8 cellular contexts compared by ENCODE assay signal in genomic region chr4:1248262-1249147, GRCh38. TPM values are rescaled to one million over a fixed set of nuclear protein-coding genes. Genes with fewer than 3 reads are reported as not detected.
DNase-seq lines count a peak whose midpoint lies in the region; ATAC-seq lines count a peak whose summit lies in the region.

Gene CTBP1 (minus strand): TSS chr4:1249130. CDS start chr4:1241331, 7,799 bp downstream.

- peaks cover 22% of the 10 kb centered on the region for H3K9me3 ChIP-seq in NT2/D1 (ENCODE audit: insufficient read depth, low read length)

- H3K4me1 ChIP-seq in NT2/D1 (ENCODE audit: insufficient read depth, insufficient read length) = peaks cover 23% of the 10 kb centered on the region

- H3K9ac ChIP-seq in NT2/D1 (ENCODE audit: insufficient read length, low read depth) = peak within 1 kb of the TSS; percentile 99

- H3K27me3 ChIP-seq in NT2/D1 (ENCODE audit: insufficient read depth, insufficient read length) = no peaks in the 10 kb centered on the region

- DNase-seq in COLO829 (ENCODE audit: low spot score) = peak; percentile 92
- DNase-seq in HT-29 (ENCODE audit: low spot score) = peak; percentile 76
- DNase-seq in NT2/D1 (ENCODE audit: low read depth, low spot score) = peak; percentile 44
- DNase-seq in activated T-cell treated with anti-CD3 and anti-CD28 coated beads for 24 hours (ENCODE audit: low read depth) = peak; percentile 73
- peak; percentile 31 for DNase-seq in epithelial cell of prostate (ENCODE audit: low read depth, low spot score)
- DNase-seq in mucosa of gallbladder (ENCODE audit: low spot score) = peak; percentile 79
- DNase-seq in stimulated activated CD8-positive, alpha-beta memory T cell treated with anti-CD3 and anti-CD28 coated beads, Interleukin-4, amount 100 ng/mL, for 4 hours (ENCODE audit: low read depth in 2 of 2, low spot score in 1 of 2) = peak; percentile 40 to 62

- H3K27ac ChIP-seq in epithelial cell of prostate = peak within 1 kb of the TSS; percentile 89

- peaks cover 57% of the 10 kb centered on the region for H3K36me3 ChIP-seq in NT2/D1 (ENCODE audit: insufficient read depth, insufficient read length, low read length)

- ATAC-seq in GM21360 (IDR thresholded peaks at IDR 0.05; ENCODE audit: unreplicated experiment) = peak; percentile 39

- H3K4me3 ChIP-seq in NT2/D1 (ENCODE audit: insufficient read length, low read depth) = peak within 1 kb of the TSS; percentile 88

RNA-seq across cellular contexts. Expression of gene CTBP1, which starts in this region (rescaled TPM):
- total RNA-seq in HT-29 (2014; rRNA removed; shearing (Covaris generic)) = 631 and 665 TPM in 2 replicates
- 213 TPM for total RNA-seq in mucosa of gallbladder

Comparison
In these comparisons a context has a peak if more than half of its experiments do, and no peak if none do; other contexts are left out.
1. Peak in every context shown above with its lines: DNase-seq, ATAC-seq, H3K4me3 ChIP-seq and H3K27ac ChIP-seq.
2. DNase-seq: peak in every context shown above with its lines; median percentile 92 in COLO829; 79 in mucosa of gallbladder; 76 in HT-29; 73 in activated T-cell treated with anti-CD3 and anti-CD28 coated beads for 24 hours; 51 in stimulated activated CD8-positive, alpha-beta memory T cell treated with anti-CD3 and anti-CD28 coated beads, Interleukin-4, amount 100 ng/mL, for 4 hours; 44 in NT2/D1; 31 in epithelial cell of prostate.